ENCODE assay signal across 2 cellular contexts in genomic region chr11:71279916-71280645, GRCh38.
A peak's percentile ranks its signal among the peaks of the same experiment; 100 is the strongest.
TF ChIP-seq lines count a peak whose summit lies in the region.

No MANE protein-coding gene starts in this region.

TF ChIP-seq in WTC11, 78 proteins besides CTCF, POLR2A, EP300 and RAD21:
- TF ChIP-seq ZNF512 (CRISPR knock-in tag; IDR thresholded peaks at IDR 0.05; ENCODE audit: borderline replicate concordance): no peak
- no peak for TF ChIP-seq IRF1 (CRISPR knock-in tag; IDR thresholded peaks at IDR 0.05)
- TF ChIP-seq ZBTB43 (CRISPR knock-in tag; IDR thresholded peaks at IDR 0.05): no peak
- no peak for TF ChIP-seq SMAD4 (CRISPR knock-in tag; IDR thresholded peaks at IDR 0.05)
- TF ChIP-seq KAT7 (CRISPR knock-in tag; IDR thresholded peaks at IDR 0.05; ENCODE audit: borderline replicate concordance): no peak
- TF ChIP-seq NFYB (CRISPR knock-in tag; conservative IDR thresholded peaks at IDR 0.05; ENCODE audit: low read depth): no peak
TF ChIP-seq in WTC11: peak in this region for 0.

TF ChIP-seq in HepG2, 621 proteins besides CTCF, POLR2A, EP300 and RAD21:
- TF ChIP-seq ZBTB38 (CRISPR knock-in tag; IDR thresholded peaks at IDR 0.05) (peak; percentile 18; the same call in 1 of the 2 replicates), ZNF407 (CRISPR knock-in tag; IDR thresholded peaks at IDR 0.05; ENCODE audit: not compliant biosample characterization) (no peak)
